8 cellular contexts compared by ENCODE assay signal in genomic region chr2:73113634-73113958, GRCh38. TPM values are rescaled to one million over a fixed set of nuclear protein-coding genes. Genes with fewer than 3 reads are reported as not detected.
A peak's percentile ranks its signal among the peaks of the same experiment; 100 is the strongest.
DNase-seq lines count a peak whose midpoint lies in the region; ATAC-seq, FAIRE-seq and TF ChIP-seq lines count a peak whose summit lies in the region.

No MANE protein-coding gene starts in this region.

- whole genome bisulfite sequencing in smooth muscle cell (ENCODE audit: low lambda C conversion rate) = 27% methylated on average over 5 of the region's 5 CpGs

- H3K9me3 ChIP-seq in iPS-18a (ENCODE audit: control insufficient read depth, low read depth, low read length) (no peaks in the 10 kb centered on the region), smooth muscle cell (replicated peaks; ENCODE audit: low read depth) (no peaks in the 10 kb centered on the region)

- H3K79me2 ChIP-seq in smooth muscle cell (ENCODE audit: low read depth) = peaks cover 36% of the 10 kb centered on the region

- H3K9ac ChIP-seq in iPS-18a (ENCODE audit: low read length) (peak overlapping the region; percentile 58), smooth muscle cell (ENCODE audit: low read depth) (peak overlapping the region; percentile 86)

- H4K20me1 ChIP-seq in smooth muscle cell (ENCODE audit: low read depth) = peaks cover 33% of the 10 kb centered on the region

- peak overlapping the region; percentile 88 for H3K27ac Mint-ChIP-seq in HFFc6
- H3K27ac Mint-ChIP-seq in activated CD4-positive, alpha-beta memory T cell treated with anti-CD3 and anti-CD28 coated beads, Interleukin-2, amount 10 ng/mL, durations not matched to agents 7 days and 5 days = no peak overlapping the region

- H3K27me3 Mint-ChIP-seq in HFFc6 (ENCODE audit: insufficient read depth) = no peaks in the 10 kb centered on the region; the same call in 1 of the 2 replicates
- peaks cover 3% of the 10 kb centered on the region for H3K27me3 Mint-ChIP-seq in activated CD4-positive, alpha-beta memory T cell treated with anti-CD3 and anti-CD28 coated beads, Interleukin-2, amount 10 ng/mL, durations not matched to agents 7 days and 5 days

- no peak for DNase-seq in HFFc6
- DNase-seq in activated CD4-positive, alpha-beta memory T cell treated with anti-CD3 and anti-CD28 coated beads, Interleukin-2, amount 10 ng/mL, durations not matched to agents 7 days and 5 days = no peak
- no peak for DNase-seq in smooth muscle cell (lab: John Stamatoyannopoulos, UW; ENCODE audit: unreplicated experiment)
- no peak for DNase-seq in SHP77 treated with DMSO at 0.1 percent for 48 hours (lab: John Stamatoyannopoulos, UW)
- DNase-seq in medulla oblongata (ENCODE audit: extremely low spot score) = no peak
- no peak for DNase-seq in GM19239 (ENCODE audit: insufficient read length, low spot score)

- CTCF ChIA-PET in activated CD4-positive, alpha-beta memory T cell treated with anti-CD3 and anti-CD28 coated beads, Interleukin-2, amount 10 ng/mL, durations not matched to agents 7 days and 5 days (lab: Charles Lee) = interaction anchor here (0.6 to 2.9 kb wide), 2 partner anchors 63 to 98 kb away, joined by 4 to 15 read pairs; no protein-coding TSS in a partner anchor

- FAIRE-seq in GM19239 (lab: Jason Lieb, UNC) = no peak

- no peaks in the 10 kb centered on the region for H3K9me3 Mint-ChIP-seq in HFFc6
- no peaks in the 10 kb centered on the region for H3K9me3 Mint-ChIP-seq in activated CD4-positive, alpha-beta memory T cell treated with anti-CD3 and anti-CD28 coated beads, Interleukin-2, amount 10 ng/mL, durations not matched to agents 7 days and 5 days

- TF ChIP-seq CTCF in HFFc6 (IDR thresholded peaks at IDR 0.05) = peak; percentile 14; the same call in 1 of the 2 replicates
- TF ChIP-seq CTCF in smooth muscle cell (IDR thresholded peaks at IDR 0.05; ENCODE audit: borderline replicate concordance, insufficient read depth, poor library complexity, severe bottlenecking) = peak; percentile 1

- peak overlapping the region; percentile 75 for H3K4me3 Mint-ChIP-seq in HFFc6
- peak overlapping the region; percentile 56 for H3K4me3 Mint-ChIP-seq in activated CD4-positive, alpha-beta memory T cell treated with anti-CD3 and anti-CD28 coated beads, Interleukin-2, amount 10 ng/mL, durations not matched to agents 7 days and 5 days

- no peak overlapping the region for H2AFZ ChIP-seq in smooth muscle cell (ENCODE audit: low read depth)

- peaks cover 15% of the 10 kb centered on the region for H3K36me3 Mint-ChIP-seq in HFFc6 (ENCODE audit: low read depth)
- H3K36me3 Mint-ChIP-seq in activated CD4-positive, alpha-beta memory T cell treated with anti-CD3 and anti-CD28 coated beads, Interleukin-2, amount 10 ng/mL, durations not matched to agents 7 days and 5 days (ENCODE audit: low read depth) = peaks cover 2% of the 10 kb centered on the region

- H3K27ac ChIP-seq in iPS-18a (ENCODE audit: low read length) = no peak overlapping the region
- H3K27ac ChIP-seq in smooth muscle cell (ENCODE audit: low read depth) = peak overlapping the region; percentile 95

- POLR2A ChIA-PET in activated CD4-positive, alpha-beta memory T cell treated with anti-CD3 and anti-CD28 coated beads, Interleukin-2, amount 10 ng/mL, durations not matched to agents 7 days and 5 days (lab: Charles Lee) = interaction anchor here (1.4 kb wide), 1 partner anchor 43 kb away, joined by 4 read pairs; the partner anchor contains the start of gene SFXN5

- H3K4me2 ChIP-seq in smooth muscle cell = peak overlapping the region; percentile 93

- H3K4me1 ChIP-seq in iPS-18a (ENCODE audit: control insufficient read depth, low read depth, low read length) = peaks cover 13% of the 10 kb centered on the region
- H3K4me1 ChIP-seq in smooth muscle cell (ENCODE audit: low read depth) = peaks cover 17% of the 10 kb centered on the region

- peaks cover 26% of the 10 kb centered on the region for H3K27me3 ChIP-seq in iPS-18a (ENCODE audit: control insufficient read depth, insufficient read depth, low read length)
- no peaks in the 10 kb centered on the region for H3K27me3 ChIP-seq in smooth muscle cell (ENCODE audit: low read depth)

- peaks cover 59% of the 10 kb centered on the region for H3K4me1 Mint-ChIP-seq in HFFc6 (ENCODE audit: low read depth)
- H3K4me1 Mint-ChIP-seq in activated CD4-positive, alpha-beta memory T cell treated with anti-CD3 and anti-CD28 coated beads, Interleukin-2, amount 10 ng/mL, durations not matched to agents 7 days and 5 days = peaks cover 34% of the 10 kb centered on the region

- H3K36me3 ChIP-seq in iPS-18a (ENCODE audit: control insufficient read depth, low read depth, low read length) (no peaks in the 10 kb centered on the region), smooth muscle cell (ENCODE audit: low read depth) (no peaks in the 10 kb centered on the region)

- H3K4me3 ChIP-seq in iPS-18a (ENCODE audit: low read length) = peak overlapping the region; percentile 63
- peak overlapping the region; percentile 67 for H3K4me3 ChIP-seq in smooth muscle cell

- no peaks in the 10 kb centered on the region for H3F3A ChIP-seq in smooth muscle cell (ENCODE audit: low read depth)

- no peak for ATAC-seq in GM19467 (IDR thresholded peaks at IDR 0.05; ENCODE audit: unreplicated experiment)

RNA-seq across cellular contexts. Expression of gene RAB11FIP5, which starts 0.8 kb away (rescaled TPM):
- 10 to 100 TPM; 76.7 to 92.0 (median 83.6) TPM for total RNA-seq in HFFc6 (2021; fragmentation: NEBNext Ultra II Directional; extraction: Animal tissue kit (Norgen Biotek cat#: 25700))
- total RNA-seq in activated CD4-positive, alpha-beta memory T cell treated with anti-CD3 and anti-CD28 coated beads, Interleukin-2, amount 10 ng/mL, durations not matched to agents 7 days and 5 days = 10 to 100 TPM; 22.6 to 24.0 TPM
- total RNA-seq in smooth muscle cell = 23.3 and 24.3 TPM in 2 replicates
- polyA plus RNA-seq in smooth muscle cell = 31.3 and 32.0 TPM in 2 replicates

RNA-seq across cellular contexts. Expression of gene SFXN5, which starts 42.1 kb away (rescaled TPM):
- total RNA-seq in HFFc6 (2021; fragmentation: NEBNext Ultra II Directional; extraction: Animal tissue kit (Norgen Biotek cat#: 25700)) = 10 to 100 TPM; 10.2 to 17.0 (median 14.7) TPM
- total RNA-seq in activated CD4-positive, alpha-beta memory T cell treated with anti-CD3 and anti-CD28 coated beads, Interleukin-2, amount 10 ng/mL, durations not matched to agents 7 days and 5 days = 1 to 10 TPM; 4.3 to 6.1 TPM
- 6.9 and 8.8 TPM in 2 replicates for total RNA-seq in smooth muscle cell
- 8.3 and 19.2 TPM in 2 replicates for polyA plus RNA-seq in smooth muscle cell
